Comparison of ENCODE assay signal across 1 cellular context in genomic region chr17:28379814-28380571, GRCh38.
TF ChIP-seq lines count a peak whose summit lies in the region.

No MANE protein-coding gene starts in this region.

TF ChIP-seq in K562, 482 proteins besides CTCF, POLR2A, EP300 and RAD21:
- TF ChIP-seq MLLT1 (IDR thresholded peaks at IDR 0.05) (no peak), CEBPG (CRISPR knock-in tag; IDR thresholded peaks at IDR 0.05) (peak; percentile 54; the same call in 1 of the 2 replicates), CEBPG (tag; conservative IDR thresholded peaks at IDR 0.05 in 1 of 2, IDR thresholded peaks at IDR 0.05 in 1 of 2) (peak; percentile 85 to 95), FOXM1 (IDR thresholded peaks at IDR 0.05; ENCODE audit: low read depth) (no peak), FOXM1 (CRISPR knock-in tag; IDR thresholded peaks at IDR 0.05; ENCODE audit: low read depth) (no peak), THRAP3 (IDR thresholded peaks at IDR 0.05; ENCODE audit: borderline replicate concordance) (no peak), BHLHE40 (IDR thresholded peaks at IDR 0.05; ENCODE audit: low read length) (peak; percentile 41; the same call in 1 of the 2 replicates), JUND (IDR thresholded peaks at IDR 0.05; ENCODE audit: borderline replicate concordance, low read depth, low read length) (peak; percentile 54; the same call in 1 of the 2 replicates), JUND (tag; IDR thresholded peaks at IDR 0.05; ENCODE audit: borderline replicate concordance, low read depth, low read length) (peak; percentile 69; the same call in 1 of the 3 replicates), ARNT (IDR thresholded peaks at IDR 0.05) (no peak), ATF7 (IDR thresholded peaks at IDR 0.05) (peak; percentile 89), JUN (IDR thresholded peaks at IDR 0.05; ENCODE audit: borderline replicate concordance, low read depth, low read length) (peak; percentile 28; the same call in 1 of the 2 replicates), JUN (CRISPR knock-in tag; IDR thresholded peaks at IDR 0.05; ENCODE audit: borderline replicate concordance) (no peak), HMG20B (CRISPR knock-in tag; IDR thresholded peaks at IDR 0.05) (no peak), HES1 (IDR thresholded peaks at IDR 0.05; ENCODE audit: low read depth) (peak; percentile 52), ZBTB43 (CRISPR knock-in tag; IDR thresholded peaks at IDR 0.05) (no peak), CEBPB (tag; IDR thresholded peaks at IDR 0.05) (peak; percentile 84), RCOR1 (IDR thresholded peaks at IDR 0.05; ENCODE audit: borderline replicate concordance in 1 of 2, low read depth in 2 of 2, low read length in 2 of 2) (peak in 1 of 2 experiments; percentile 31; a peak in 1 of 4 replicates), CTBP1 (IDR thresholded peaks at IDR 0.05; ENCODE audit: borderline replicate concordance) (peak; percentile 56; the same call in 1 of the 2 replicates), ZNF280A (IDR thresholded peaks at IDR 0.05; ENCODE audit: low read depth, partially characterized antibody) (no peak), SOX6 (IDR thresholded peaks at IDR 0.05) (peak; percentile 77), POLR3A (IDR thresholded peaks at IDR 0.05; ENCODE audit: borderline replicate concordance, extremely low read depth, insufficient read depth, insufficient read length) (no peak), ZBTB17 (CRISPR knock-in tag; IDR thresholded peaks at IDR 0.05) (no peak), ZNF512 (tag; IDR thresholded peaks at IDR 0.05) (peak; percentile 93), MCM2 (IDR thresholded peaks at IDR 0.05; ENCODE audit: low read depth) (no peak)
- TF ChIP-seq, protein P1, sequence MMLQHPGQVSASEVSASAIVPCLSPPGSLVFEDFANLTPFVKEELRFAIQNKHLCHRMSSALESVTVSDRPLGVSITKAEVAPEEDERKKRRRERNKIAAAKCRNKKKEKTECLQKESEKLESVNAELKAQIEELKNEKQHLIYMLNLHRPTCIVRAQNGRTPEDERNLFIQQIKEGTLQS (IDR thresholded peaks at IDR 0.05): peak; percentile 85
- TF ChIP-seq, protein P1 (CRISPR knock-in tag; conservative IDR thresholded peaks at IDR 0.05): no peak
- TF ChIP-seq, protein P2, sequence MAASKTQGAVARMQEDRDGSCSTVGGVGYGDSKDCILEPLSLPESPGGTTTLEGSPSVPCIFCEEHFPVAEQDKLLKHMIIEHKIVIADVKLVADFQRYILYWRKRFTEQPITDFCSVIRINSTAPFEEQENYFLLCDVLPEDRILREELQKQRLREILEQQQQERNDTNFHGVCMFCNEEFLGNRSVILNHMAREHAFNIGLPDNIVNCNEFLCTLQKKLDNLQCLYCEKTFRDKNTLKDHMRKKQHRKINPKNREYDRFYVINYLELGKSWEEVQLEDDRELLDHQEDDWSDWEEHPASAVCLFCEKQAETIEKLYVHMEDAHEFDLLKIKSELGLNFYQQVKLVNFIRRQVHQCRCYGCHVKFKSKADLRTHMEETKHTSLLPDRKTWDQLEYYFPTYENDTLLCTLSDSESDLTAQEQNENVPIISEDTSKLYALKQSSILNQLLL (CRISPR knock-in tag; IDR thresholded peaks at IDR 0.05; ENCODE audit: borderline replicate concordance): no peak
- TF ChIP-seq, protein P3, sequence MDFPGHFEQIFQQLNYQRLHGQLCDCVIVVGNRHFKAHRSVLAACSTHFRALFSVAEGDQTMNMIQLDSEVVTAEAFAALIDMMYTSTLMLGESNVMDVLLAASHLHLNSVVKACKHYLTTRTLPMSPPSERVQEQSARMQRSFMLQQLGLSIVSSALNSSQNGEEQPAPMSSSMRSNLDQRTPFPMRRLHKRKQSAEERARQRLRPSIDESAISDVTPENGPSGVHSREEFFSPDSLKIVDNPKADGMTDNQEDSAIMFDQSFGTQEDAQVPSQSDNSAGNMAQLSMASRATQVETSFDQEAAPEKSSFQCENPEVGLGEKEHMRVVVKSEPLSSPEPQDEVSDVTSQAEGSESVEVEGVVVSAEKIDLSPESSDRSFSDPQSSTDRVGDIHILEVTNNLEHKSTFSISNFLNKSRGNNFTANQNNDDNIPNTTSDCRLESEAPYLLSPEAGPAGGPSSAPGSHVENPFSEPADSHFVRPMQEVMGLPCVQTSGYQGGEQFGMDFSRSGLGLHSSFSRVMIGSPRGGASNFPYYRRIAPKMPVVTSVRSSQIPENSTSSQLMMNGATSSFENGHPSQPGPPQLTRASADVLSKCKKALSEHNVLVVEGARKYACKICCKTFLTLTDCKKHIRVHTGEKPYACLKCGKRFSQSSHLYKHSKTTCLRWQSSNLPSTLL (IDR thresholded peaks at IDR 0.05): no peak
